Comparison of ENCODE assay signal across 1 cellular context in genomic region chr13:95153647-95154405, GRCh38.
TF ChIP-seq lines count a peak whose summit lies in the region.

No MANE protein-coding gene starts in this region.

TF ChIP-seq in H1, 55 proteins besides CTCF, POLR2A, EP300 and RAD21 (continued from another document):
- TF ChIP-seq CHD7 (IDR thresholded peaks at IDR 0.05; ENCODE audit: insufficient replicate concordance, low read length) (peak; percentile 56), ZNF274 (IDR thresholded peaks at IDR 0.05; ENCODE audit: borderline replicate concordance, extremely low read depth, low read length) (no peak), SIRT6 (IDR thresholded peaks at IDR 0.05; ENCODE audit: low read length) (no peak), JUN (IDR thresholded peaks at IDR 0.05; ENCODE audit: low read depth, low read length) (peak; percentile 81), NRF1 (IDR thresholded peaks at IDR 0.05; ENCODE audit: low read depth, low read length) (no peak), CBX5 (IDR thresholded peaks at IDR 0.05; ENCODE audit: low read depth, low read length) (no peak), KDM1A (IDR thresholded peaks at IDR 0.05; ENCODE audit: borderline replicate concordance, low read length) (no peak), ATF3 (IDR thresholded peaks at IDR 0.05; ENCODE audit: insufficient read depth, low read depth, low read length) (no peak), JUND (IDR thresholded peaks at IDR 0.05; ENCODE audit: low read length) (peak; percentile 83)
TF ChIP-seq in H1: peak in this region for 3.
